ENCODE assay signal across 10 cellular contexts in the genomic region with DNA sequence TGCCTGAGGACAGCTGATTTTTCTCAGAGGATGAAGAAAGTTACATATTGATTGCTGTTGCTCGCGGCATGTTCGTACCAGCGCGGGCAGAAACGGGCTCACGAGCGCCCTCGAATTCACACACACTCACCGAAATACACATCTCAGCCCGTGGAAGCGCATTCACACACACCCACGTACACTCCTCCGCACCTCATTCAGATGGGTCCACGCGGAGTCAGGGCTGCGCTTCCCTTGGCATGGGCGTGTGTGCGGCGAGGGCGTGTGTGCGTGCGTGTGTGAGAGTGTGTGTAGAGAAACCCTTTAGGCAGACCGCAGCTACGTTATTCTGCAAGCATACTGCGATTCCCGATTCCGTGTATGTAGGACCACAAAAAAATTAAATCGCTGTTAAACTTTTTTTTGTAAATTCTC. TPM values are rescaled to one million over a fixed set of nuclear protein-coding genes. Genes with fewer than 3 reads are reported as not detected.
DNase-seq lines count a peak whose midpoint lies in the region; ATAC-seq lines count a peak whose summit lies in the region.
"Had no signal": no experiment of that assay in that cellular context is flagged by ENCODE, and none has a peak within 500 bp of the region (broad histone marks: within the 10 kb centered on the region; RNA-seq: fewer than 3 reads in every experiment).

No MANE protein-coding gene starts in this region.

- no peak overlapping the region for H3K27ac Mint-ChIP-seq in activated naive CD8-positive, alpha-beta T cell treated with anti-CD3 and anti-CD28 coated beads, Interleukin-2, amount 10 ng/mL, durations not matched to agents 7 days and 5 days
- H3K27ac Mint-ChIP-seq: activated T-helper 2 cell treated with anti-CD3 and anti-CD28 coated beads, Interferon-gamma antibody, Interleukin-2, Interleukin-4, amounts not matched to agents 10 μg/mL and 5 μg/mL and 100 μg/mL, durations not matched to agents 14 hours and 24 hours and 36 hours had no signal

- H3K4me1 ChIP-seq in HUES6 (ENCODE audit: control insufficient read depth, insufficient read depth, low read length) (peaks cover 11% of the 10 kb centered on the region), skeletal muscle tissue (ENCODE audit: control insufficient read depth in 3 of 3, insufficient read depth in 3 of 3, low read length in 3 of 3) (peaks cover 24 to 44% (median 30%) of the 10 kb centered on the region in 3 donors)

- peaks cover 66% of the 10 kb centered on the region for H3K27me3 ChIP-seq in HUES6 (ENCODE audit: control insufficient read depth, insufficient read depth, low read length)
- peaks cover 51 to 63% (median 52%) of the 10 kb centered on the region in 3 donors for H3K27me3 ChIP-seq in skeletal muscle tissue (ENCODE audit: control insufficient read depth in 3 of 3, insufficient read depth in 3 of 3, low read length in 3 of 3)

- H3K27ac ChIP-seq in HUES6 (ENCODE audit: low read depth, low read length) (no peak overlapping the region), skeletal muscle tissue (ENCODE audit: low read depth, low read length) (no peak overlapping the region)
- H3K27ac ChIP-seq: HL-60 had no signal

- no peaks in the 10 kb centered on the region for H3K9me3 ChIP-seq in HUES6 (ENCODE audit: control insufficient read depth, insufficient read depth, low read depth, low read length)
- H3K9me3 ChIP-seq in skeletal muscle tissue (ENCODE audit: control insufficient read depth in 3 of 3, low read length in 3 of 3), result no peaks in the 10 kb centered on the region

- peak overlapping the region; percentile 26 for H3K4me3 Mint-ChIP-seq in activated naive CD8-positive, alpha-beta T cell treated with anti-CD3 and anti-CD28 coated beads, Interleukin-2, amount 10 ng/mL, durations not matched to agents 7 days and 5 days

- no peaks in the 10 kb centered on the region for H3K36me3 ChIP-seq in HUES6 (ENCODE audit: control insufficient read depth, insufficient read depth, low read length)
- no peaks in the 10 kb centered on the region for H3K36me3 ChIP-seq in skeletal muscle tissue (ENCODE audit: control insufficient read depth in 3 of 3, insufficient read depth in 3 of 3, low read length in 3 of 3)

- H3K4me1 Mint-ChIP-seq in activated naive CD8-positive, alpha-beta T cell treated with anti-CD3 and anti-CD28 coated beads, Interleukin-2, amount 10 ng/mL, durations not matched to agents 7 days and 5 days, result peaks cover 15% of the 10 kb centered on the region

- no peak for ATAC-seq in activated naive CD8-positive, alpha-beta T cell treated with anti-CD3 and anti-CD28 coated beads, Interleukin-2, amount 10 ng/mL, durations not matched to agents 7 days and 5 days (ENCODE audit: low read depth)

- peaks cover 2% of the 10 kb centered on the region for H3K36me3 Mint-ChIP-seq in activated naive CD8-positive, alpha-beta T cell treated with anti-CD3 and anti-CD28 coated beads, Interleukin-2, amount 10 ng/mL, durations not matched to agents 7 days and 5 days

- H3K27me3 Mint-ChIP-seq in activated naive CD8-positive, alpha-beta T cell treated with anti-CD3 and anti-CD28 coated beads, Interleukin-2, amount 10 ng/mL, durations not matched to agents 7 days and 5 days, result peaks cover 62% of the 10 kb centered on the region

- peaks cover 2% of the 10 kb centered on the region for H3K9me3 Mint-ChIP-seq in activated naive CD8-positive, alpha-beta T cell treated with anti-CD3 and anti-CD28 coated beads, Interleukin-2, amount 10 ng/mL, durations not matched to agents 7 days and 5 days
- H3K9me3 Mint-ChIP-seq: activated T-helper 2 cell treated with anti-CD3 and anti-CD28 coated beads, Interferon-gamma antibody, Interleukin-2, Interleukin-4, amounts not matched to agents 10 μg/mL and 5 μg/mL and 100 μg/mL, durations not matched to agents 14 hours and 24 hours and 36 hours had no signal

- peak; percentile 22 for DNase-seq in activated naive CD8-positive, alpha-beta T cell treated with anti-CD3 and anti-CD28 coated beads, Interleukin-2, amount 10 ng/mL, durations not matched to agents 7 days and 5 days
- DNase-seq in hypothalamus (lab: John Stamatoyannopoulos, UW), result peak in 40 of 51 donors; percentile 4 to 92 (median 54)
- no peak for DNase-seq in NCI-H2171 treated with DMSO at 0.1 percent for 48 hours (lab: John Stamatoyannopoulos, UW)
- no peak for DNase-seq in NOMO-1 treated with DMSO at 0.1 percent for 48 hours (lab: John Stamatoyannopoulos, UW; ENCODE audit: unreplicated experiment)
- DNase-seq in GOT3 (lab: John Stamatoyannopoulos, UW), result no peak
- DNase-seq in cortex of kidney (lab: John Stamatoyannopoulos, UW), result no peak

- H3K4me3 ChIP-seq in HUES6 (ENCODE audit: low read depth, low read length) (peak overlapping the region; percentile 79), skeletal muscle tissue (ENCODE audit: low read length in 3 of 3) (peak overlapping the region; percentile 65 to 69 (median 67))

- H3K9ac ChIP-seq in HUES6 (ENCODE audit: low read length) (no peak overlapping the region), skeletal muscle tissue (ENCODE audit: low read depth in 1 of 3, low read length in 3 of 3) (peak overlapping the region in 1 of 3 donors; percentile 6)

- POLR2A ChIA-PET in activated naive CD8-positive, alpha-beta T cell treated with anti-CD3 and anti-CD28 coated beads, Interleukin-2, amount 10 ng/mL, durations not matched to agents 7 days and 5 days (lab: Charles Lee), result no interaction called here

RNA-seq across cellular contexts. Expression of gene PCDH17, which starts 2.1 kb away (rescaled TPM):
- not detected for total RNA-seq in activated naive CD8-positive, alpha-beta T cell treated with anti-CD3 and anti-CD28 coated beads, Interleukin-2, amount 10 ng/mL, durations not matched to agents 7 days and 5 days
- total RNA-seq in skeletal muscle tissue, result 5.2 TPM
- total RNA-seq: activated T-helper 2 cell treated with anti-CD3 and anti-CD28 coated beads, Interferon-gamma antibody, Interleukin-2, Interleukin-4, amounts not matched to agents 10 μg/mL and 5 μg/mL and 100 μg/mL, durations not matched to agents 14 hours and 24 hours and 36 hours had no signal

Comparison
In these comparisons a context has a peak if more than half of its experiments do, and no peak if none do; other contexts are left out.
1. DNase-seq: peak in activated naive CD8-positive, alpha-beta T cell treated with anti-CD3 and anti-CD28 coated beads, Interleukin-2, amount 10 ng/mL, durations not matched to agents 7 days and 5 days (single experiment) and hypothalamus (40 of 51); none in NCI-H2171 treated with DMSO at 0.1 percent for 48 hours (single experiment), NOMO-1 treated with DMSO at 0.1 percent for 48 hours (single experiment), GOT3 (single experiment) and cortex of kidney (single experiment).